ENCODE assay signal across 7 cellular contexts in genomic region chr21:38097789-38098188, GRCh38.
"Had no signal": no experiment of that assay in that cellular context is flagged by ENCODE, and none has a peak within 500 bp of the region (broad histone marks: within the 10 kb centered on the region; RNA-seq: fewer than 3 reads in every experiment).

No MANE protein-coding gene starts in this region.

- H3K9ac ChIP-seq: KMS-11 had no signal

- ATAC-seq: HepG2 had no signal

- H3K27ac ChIP-seq: HL-60, KMS-11 had no signal

- H3K4me2 ChIP-seq: KMS-11 had no signal

- DNase-seq: IMR-90, KBM-7, KG1 had no signal

- FAIRE-seq: HepG2, HTR-8/SVneo had no signal
